Comparison of ENCODE assay signal across 8 cellular contexts in the genomic region with DNA sequence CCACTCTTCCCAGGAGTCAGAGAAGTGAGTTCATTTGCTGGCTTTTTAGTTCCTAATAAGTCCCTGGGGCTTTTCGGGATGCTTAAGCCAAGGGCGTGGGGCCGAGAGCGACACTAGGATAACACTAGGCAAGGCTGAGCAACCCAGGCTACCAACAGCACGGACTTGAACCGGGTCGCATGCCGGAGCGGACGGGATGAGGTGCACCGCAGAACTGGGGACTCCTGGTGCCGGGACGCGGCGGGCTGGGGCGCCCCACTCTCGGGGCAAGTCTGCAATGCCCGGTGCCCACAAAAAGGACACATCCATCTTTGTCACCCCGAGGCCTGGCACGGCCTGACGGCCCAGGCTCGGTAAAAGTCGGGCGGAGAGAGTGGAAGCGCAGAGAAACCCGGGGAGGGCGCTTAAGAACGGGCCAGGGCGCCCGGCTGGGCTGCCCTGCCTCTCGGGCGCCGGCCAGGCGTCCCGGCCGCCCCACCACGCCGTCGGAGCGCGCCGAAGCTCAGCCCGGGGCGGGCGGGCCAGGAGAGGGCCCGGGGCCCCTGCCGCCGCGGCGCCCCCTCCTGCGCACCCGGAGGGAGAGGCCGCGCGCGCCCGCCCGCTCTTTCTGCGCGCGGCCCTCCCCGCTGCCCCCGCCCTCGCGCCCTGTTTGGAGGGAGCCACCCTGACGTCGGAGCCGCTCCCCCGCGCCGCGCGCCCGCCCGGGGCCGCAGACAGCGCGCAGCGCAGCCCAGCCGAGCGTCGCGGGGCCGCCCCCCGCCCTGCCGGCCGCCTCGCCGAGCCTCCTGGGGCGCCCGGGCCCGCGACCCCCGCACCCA. TPM values are rescaled to one million over a fixed set of nuclear protein-coding genes. Genes with fewer than 3 reads are reported as not detected.
DNase-seq lines count a peak whose midpoint lies in the region; ATAC-seq, FAIRE-seq and TF ChIP-seq lines count a peak whose summit lies in the region.

A gene with protein sequence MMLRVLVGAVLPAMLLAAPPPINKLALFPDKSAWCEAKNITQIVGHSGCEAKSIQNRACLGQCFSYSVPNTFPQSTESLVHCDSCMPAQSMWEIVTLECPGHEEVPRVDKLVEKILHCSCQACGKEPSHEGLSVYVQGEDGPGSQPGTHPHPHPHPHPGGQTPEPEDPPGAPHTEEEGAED (plus strand): TSS at position 710 of the 818 bp plus-strand sequence. CDS start 10,720 bp downstream, outside the sequence.

- H3K9me2 ChIP-seq in GM23338 (ENCODE audit: insufficient read depth): no peaks in the 10 kb centered on the region

- ATAC-seq in GM23338 (peak; percentile 17), pancreas (peak; percentile 60 to 74 (median 70)), GM21526 (IDR thresholded peaks at IDR 0.05; ENCODE audit: low FRiP score, unreplicated experiment) (no peak)
- ATAC-seq in activated naive CD4-positive, alpha-beta T cell treated with anti-CD3 and anti-CD28 coated beads, Interleukin-2, amount 50 U/mL, for 72 hours: peak; percentile 91 to 93

- H3K9me3 ChIP-seq in SK-N-MC (ENCODE audit: low read depth, low read length): no peaks in the 10 kb centered on the region
- H3K9me3 ChIP-seq in pancreas: no peaks in the 10 kb centered on the region
- no peaks in the 10 kb centered on the region for H3K9me3 ChIP-seq in tibial artery

- H3K4me1 ChIP-seq in GM23338 (ENCODE audit: insufficient read depth) (peaks cover 17% of the 10 kb centered on the region), pancreas (no peaks in the 10 kb centered on the region), tibial artery (peaks cover 0 to 58% (median 40%) of the 10 kb centered on the region in 4 donors)

- no peaks in the 10 kb centered on the region for H3K79me2 ChIP-seq in GM23338 (replicated peaks; ENCODE audit: insufficient read depth)

- H3K9ac ChIP-seq in SK-N-MC (ENCODE audit: insufficient read length): peak within 1 kb of the TSS; percentile 62

- H3K4me3 Mint-ChIP-seq in GM23338: peak within 1 kb of the TSS; percentile 88

- H2AFZ ChIP-seq in GM23338: peak within 1 kb of the TSS; percentile 98

- no peak for DNase-seq in A172 (ENCODE audit: low spot score)
- DNase-seq in GM23338 (ENCODE audit: low spot score): peak; percentile 65
- no peak for DNase-seq in SK-N-MC (ENCODE audit: low read depth, low spot score)
- peak; percentile 74 to 82 for DNase-seq in activated naive CD4-positive, alpha-beta T cell treated with anti-CD3 and anti-CD28 coated beads, Interleukin-2, amount 50 U/mL, for 72 hours (ENCODE audit: low spot score in 2 of 2)
- peak in 38 of 42 donors; percentile 45 to 85 (median 70) for DNase-seq in head of caudate nucleus
- peak in 5 of 6 donors; percentile 33 to 74 (median 56) for DNase-seq in pancreas
- DNase-seq in tibial artery: peak; percentile 72 to 89

- H3K4me2 ChIP-seq in GM23338: peak within 1 kb of the TSS; percentile 93

- peaks cover 2% of the 10 kb centered on the region; the same call in 2 of the 3 replicates for H3K36me3 Mint-ChIP-seq in GM23338 (ENCODE audit: low read depth)
- peaks cover 5 to 6% of the 10 kb centered on the region in 2 donors for H3K36me3 Mint-ChIP-seq in activated naive CD4-positive, alpha-beta T cell treated with anti-CD3 and anti-CD28 coated beads, Interleukin-2, amount 50 U/mL, for 72 hours

- 2 to 6% methylated on average over 41 to 94 of the region's 94 CpGs for WGBS in pancreas, 2 donors

- no peak within 1 kb of the TSS for H3K27ac Mint-ChIP-seq in GM23338
- H3K27ac Mint-ChIP-seq in activated naive CD4-positive, alpha-beta T cell treated with anti-CD3 and anti-CD28 coated beads, Interleukin-2, amount 50 U/mL, for 72 hours: peak within 1 kb of the TSS; percentile 74 to 81

- H3F3A ChIP-seq in GM23338 (replicated peaks; ENCODE audit: low read depth): peaks cover 7% of the 10 kb centered on the region

- intact Hi-C loops in head of caudate nucleus (cut with DNase I): no loop called here
- intact Hi-C loops in pancreas (cut with DNase I): no loop called here
- intact Hi-C loops in tibial artery (cut with DNase I; ENCODE audit: low total_unique reads): no loop called here

- H4K20me1 ChIP-seq in GM23338 (replicated peaks; ENCODE audit: insufficient read depth): 0 out of 2 replicates have a peak, but pooled peaks cover 3% of the 10 kb centered on the region

- H3K27ac ChIP-seq in GM23338 (ENCODE audit: low read depth) (no peak within 1 kb of the TSS), SK-N-MC (no peak within 1 kb of the TSS), pancreas (peak within 1 kb of the TSS; percentile 13 to 48 (median 42)), tibial artery (peak within 1 kb of the TSS; percentile 89 to 98)

- TF ChIP-seq CTCF in GM23338 (conservative IDR thresholded peaks at IDR 0.05; ENCODE audit: low read depth in 2 of 2) (no peak), pancreas (IDR thresholded peaks at IDR 0.05) (no peak), tibial artery (IDR thresholded peaks at IDR 0.05) (no peak)

- peaks cover 46% of the 10 kb centered on the region for H3K27me3 ChIP-seq in GM23338 (ENCODE audit: insufficient read depth)
- no peaks in the 10 kb centered on the region for H3K27me3 ChIP-seq in pancreas
- H3K27me3 ChIP-seq in tibial artery: no peaks in the 10 kb centered on the region

- H3K9me3 Mint-ChIP-seq in GM23338: no peaks in the 10 kb centered on the region
- H3K9me3 Mint-ChIP-seq in activated naive CD4-positive, alpha-beta T cell treated with anti-CD3 and anti-CD28 coated beads, Interleukin-2, amount 50 U/mL, for 72 hours: no peaks in the 10 kb centered on the region

- H3K4me3 ChIP-seq in GM23338: peak within 1 kb of the TSS; percentile 89
- H3K4me3 ChIP-seq in SK-N-MC: peak within 1 kb of the TSS; percentile 80
- peak within 1 kb of the TSS in 3 of 4 donors; percentile 43 to 59 (median 47) for H3K4me3 ChIP-seq in pancreas
- peak within 1 kb of the TSS; percentile 85 to 90 for H3K4me3 ChIP-seq in tibial artery

- H3K27me3 Mint-ChIP-seq in GM23338 (ENCODE audit: insufficient read depth, low read depth, poor library complexity): peaks cover 55% of the 10 kb centered on the region

- no peaks in the 10 kb centered on the region for H3K36me3 ChIP-seq in GM23338 (ENCODE audit: insufficient read depth)
- H3K36me3 ChIP-seq in SK-N-MC (ENCODE audit: insufficient read depth, low read length): no peaks in the 10 kb centered on the region
- H3K36me3 ChIP-seq in pancreas: no peaks in the 10 kb centered on the region
- no peaks in the 10 kb centered on the region for H3K36me3 ChIP-seq in tibial artery

- no peak for FAIRE-seq in pancreas (lab: Jason Lieb, UNC)

- peaks cover 19% of the 10 kb centered on the region for H3K4me1 Mint-ChIP-seq in GM23338

TF ChIP-seq in GM23338, 12 proteins besides CTCF, POLR2A, EP300 and RAD21:
- TF ChIP-seq JUNB (IDR thresholded peaks at IDR 0.05; ENCODE audit: unreplicated experiment) (no peak), ZNF114 (CRISPR knock-in tag; IDR thresholded peaks at IDR 0.05) (no peak), EZH2phosphoT487 (IDR thresholded peaks at IDR 0.05; ENCODE audit: unreplicated experiment) (peak; percentile 34), EZH2 (IDR thresholded peaks at IDR 0.05; ENCODE audit: low read depth, unreplicated experiment) (peak; percentile 74), NANOG (IDR thresholded peaks at IDR 0.05; ENCODE audit: borderline replicate concordance) (no peak)
- TF ChIP-seq, protein P1, sequence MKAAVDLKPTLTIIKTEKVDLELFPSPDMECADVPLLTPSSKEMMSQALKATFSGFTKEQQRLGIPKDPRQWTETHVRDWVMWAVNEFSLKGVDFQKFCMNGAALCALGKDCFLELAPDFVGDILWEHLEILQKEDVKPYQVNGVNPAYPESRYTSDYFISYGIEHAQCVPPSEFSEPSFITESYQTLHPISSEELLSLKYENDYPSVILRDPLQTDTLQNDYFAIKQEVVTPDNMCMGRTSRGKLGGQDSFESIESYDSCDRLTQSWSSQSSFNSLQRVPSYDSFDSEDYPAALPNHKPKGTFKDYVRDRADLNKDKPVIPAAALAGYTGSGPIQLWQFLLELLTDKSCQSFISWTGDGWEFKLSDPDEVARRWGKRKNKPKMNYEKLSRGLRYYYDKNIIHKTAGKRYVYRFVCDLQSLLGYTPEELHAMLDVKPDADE (IDR thresholded peaks at IDR 0.05): no peak

RNA-seq across cellular contexts. Expression of the gene that starts here (rescaled TPM):
- 10.9 and 11.7 TPM in 2 replicates for total RNA-seq in A172 (2014; rRNA removed; shearing (Covaris generic))
- total RNA-seq in GM23338 (2014; rRNA removed; shearing (Covaris generic)): 8.0 and 10.6 TPM in 2 replicates
- 5.4 and 6.1 TPM in 2 replicates for polyA plus RNA-seq in GM23338 (2016; fragmentation: Nextera tagmentation; extraction: Ambion mirVana)
- 10 to 100 TPM; 16.2 to 24.0 TPM for total RNA-seq in activated naive CD4-positive, alpha-beta T cell treated with anti-CD3 and anti-CD28 coated beads, Interleukin-2, amount 50 U/mL, for 72 hours
- total RNA-seq in pancreas: 10 to 100 TPM in 4 of 6 donors, 1 to 10 TPM in 2; 5.8 to 45.6 (median 15.1) TPM
- polyA plus RNA-seq in pancreas: 10 to 100 TPM; 27.7 to 28.2 TPM

Comparison
In these comparisons a context has a peak if more than half of its experiments do, and no peak if none do; other contexts are left out.
1. DNase-seq: peak in GM23338 (single experiment), activated naive CD4-positive, alpha-beta T cell treated with anti-CD3 and anti-CD28 coated beads, Interleukin-2, amount 50 U/mL, for 72 hours (2 of 2), head of caudate nucleus (38 of 42), pancreas (5 of 6) and tibial artery (2 of 2); none in A172 (single experiment) and SK-N-MC (single experiment).
2. H3K27ac ChIP-seq: peak in pancreas (4 of 4) and tibial artery (2 of 2); none in GM23338 (single experiment) and SK-N-MC (single experiment).
3. Peak in every context shown above with its lines, with median percentiles within 50 percentile points of each other: H3K4me3 ChIP-seq.